9 cellular contexts compared by ENCODE assay signal in genomic region chr11:26297179-26297970, GRCh38. TPM values are rescaled to one million over a fixed set of nuclear protein-coding genes. Genes with fewer than 3 reads are reported as not detected.
DNase-seq lines count a peak whose midpoint lies in the region; ATAC-seq, FAIRE-seq and TF ChIP-seq lines count a peak whose summit lies in the region.
"Had no signal": no experiment of that assay in that cellular context is flagged by ENCODE, and none has a peak within 500 bp of the region (broad histone marks: within the 10 kb centered on the region; RNA-seq: fewer than 3 reads in every experiment).

No MANE protein-coding gene starts in this region.

- CTCF ChIA-PET in CD4-positive, alpha-beta T cell (lab: Charles Lee) = no interaction called here

- DNase-seq in CD4-positive, alpha-beta T cell = no peak
- DNase-seq in GM19239 (ENCODE audit: insufficient read length, low spot score) = peak; percentile 1
- DNase-seq in NCI-H526 (lab: John Stamatoyannopoulos, UW) = peak; percentile 46 to 83
- peak; percentile 87 to 88 for DNase-seq in cardiac fibroblast (ENCODE audit: low read depth in 2 of 2)
- DNase-seq in NK-92 (lab: John Stamatoyannopoulos, UW; ENCODE audit: unreplicated experiment) = no peak
- no peak for DNase-seq in OCI-M2 (lab: John Stamatoyannopoulos, UW; ENCODE audit: unreplicated experiment)

- POLR2A ChIA-PET in CD4-positive, alpha-beta T cell (lab: Charles Lee) = no interaction called here

- H3K9ac ChIP-seq in liver (ENCODE audit: low read depth in 1 of 2, low read length in 2 of 2) = no peak overlapping the region

- intact Hi-C loops in CD4-positive, alpha-beta T cell (cut with DNase I, micrococcal nuclease) = no loop called here

- no peaks in the 10 kb centered on the region for H3K4me1 Mint-ChIP-seq in CD4-positive, alpha-beta T cell (ENCODE audit: low read depth)
- H3K4me1 Mint-ChIP-seq: IgD-negative memory B cell had no signal

- ATAC-seq in CD4-positive, alpha-beta T cell (ENCODE audit: poor library complexity) = peak; percentile 39
- peak; percentile 96 for ATAC-seq in HG03342 (IDR thresholded peaks at IDR 0.05; ENCODE audit: unreplicated experiment)

- H3K27me3 Mint-ChIP-seq in CD4-positive, alpha-beta T cell = no peaks in the 10 kb centered on the region
- H3K27me3 Mint-ChIP-seq: IgD-negative memory B cell had no signal

- no peak overlapping the region for H3K27ac Mint-ChIP-seq in CD4-positive, alpha-beta T cell
- H3K27ac Mint-ChIP-seq: IgD-negative memory B cell had no signal

- no peak overlapping the region for H3K27ac ChIP-seq in CD4-positive, alpha-beta T cell (ENCODE audit: low read depth, low read length)
- no peak overlapping the region for H3K27ac ChIP-seq in liver (ENCODE audit: low read depth in 1 of 2, low read length in 2 of 2)

- WGBS in liver = 17% methylated on average over 5 of the region's 5 CpGs

- FAIRE-seq in GM19239 (lab: Jason Lieb, UNC) = peak; percentile 67

- H3K9me3 Mint-ChIP-seq in CD4-positive, alpha-beta T cell = no peaks in the 10 kb centered on the region
- H3K9me3 Mint-ChIP-seq: IgD-negative memory B cell had no signal

- H3K9me3 ChIP-seq in CD4-positive, alpha-beta T cell (ENCODE audit: control insufficient read depth, low read length) = no peaks in the 10 kb centered on the region
- no peaks in the 10 kb centered on the region for H3K9me3 ChIP-seq in liver (ENCODE audit: control insufficient read depth in 4 of 4, low read length in 3 of 4)

- no peak overlapping the region for H3K4me3 Mint-ChIP-seq in CD4-positive, alpha-beta T cell
- H3K4me3 Mint-ChIP-seq: IgD-negative memory B cell had no signal

- H3K36me3 Mint-ChIP-seq in CD4-positive, alpha-beta T cell (ENCODE audit: low read depth) = no peaks in the 10 kb centered on the region
- H3K36me3 Mint-ChIP-seq: IgD-negative memory B cell had no signal

- TF ChIP-seq CTCF in CD4-positive, alpha-beta T cell (IDR thresholded peaks at IDR 0.05) = no peak
- TF ChIP-seq CTCF in cardiac fibroblast (IDR thresholded peaks at IDR 0.05; ENCODE audit: low read depth, low read length) (peak; percentile 67), liver (IDR thresholded peaks at IDR 0.05; ENCODE audit: low read depth, low read length, missing input control) (peak; percentile 74)

- no peaks in the 10 kb centered on the region for H3K27me3 ChIP-seq in CD4-positive, alpha-beta T cell (ENCODE audit: control insufficient read depth, insufficient read depth, low read length)
- H3K27me3 ChIP-seq in liver (ENCODE audit: control insufficient read depth in 4 of 4, insufficient read depth in 4 of 4, low read length in 3 of 4) = no peaks in the 10 kb centered on the region

- H3K36me3 ChIP-seq in liver (ENCODE audit: control insufficient read depth in 4 of 4, insufficient read depth in 3 of 4, low read depth in 1 of 4, low read length in 3 of 4) = no peaks in the 10 kb centered on the region

- peak; percentile 78 to 85 for TF ChIP-seq RAD21 in liver (IDR thresholded peaks at IDR 0.05)

- H3K4me3 ChIP-seq in cardiac fibroblast (replicated peaks in 1 of 2; ENCODE audit: low read depth in 2 of 2, low read length in 2 of 2) = no peak overlapping the region
- no peak overlapping the region for H3K4me3 ChIP-seq in liver (ENCODE audit: low read depth in 1 of 3, low read length in 3 of 3)

- no peaks in the 10 kb centered on the region for H3K4me1 ChIP-seq in liver (ENCODE audit: control insufficient read depth in 4 of 4, insufficient read depth in 4 of 4, low read length in 3 of 4)

TF ChIP-seq in liver, 16 proteins besides CTCF, POLR2A, EP300 and RAD21:
- TF ChIP-seq SP1 (IDR thresholded peaks at IDR 0.05) (no peak), YY1 (IDR thresholded peaks at IDR 0.05) (no peak), ATF3 (IDR thresholded peaks at IDR 0.05) (no peak), FOXA1 (IDR thresholded peaks at IDR 0.05) (no peak), JUND (IDR thresholded peaks at IDR 0.05) (no peak), NR2F2 (IDR thresholded peaks at IDR 0.05) (no peak), HNF4A (conservative IDR thresholded peaks at IDR 0.05) (no peak)
- TF ChIP-seq, protein P1, sequence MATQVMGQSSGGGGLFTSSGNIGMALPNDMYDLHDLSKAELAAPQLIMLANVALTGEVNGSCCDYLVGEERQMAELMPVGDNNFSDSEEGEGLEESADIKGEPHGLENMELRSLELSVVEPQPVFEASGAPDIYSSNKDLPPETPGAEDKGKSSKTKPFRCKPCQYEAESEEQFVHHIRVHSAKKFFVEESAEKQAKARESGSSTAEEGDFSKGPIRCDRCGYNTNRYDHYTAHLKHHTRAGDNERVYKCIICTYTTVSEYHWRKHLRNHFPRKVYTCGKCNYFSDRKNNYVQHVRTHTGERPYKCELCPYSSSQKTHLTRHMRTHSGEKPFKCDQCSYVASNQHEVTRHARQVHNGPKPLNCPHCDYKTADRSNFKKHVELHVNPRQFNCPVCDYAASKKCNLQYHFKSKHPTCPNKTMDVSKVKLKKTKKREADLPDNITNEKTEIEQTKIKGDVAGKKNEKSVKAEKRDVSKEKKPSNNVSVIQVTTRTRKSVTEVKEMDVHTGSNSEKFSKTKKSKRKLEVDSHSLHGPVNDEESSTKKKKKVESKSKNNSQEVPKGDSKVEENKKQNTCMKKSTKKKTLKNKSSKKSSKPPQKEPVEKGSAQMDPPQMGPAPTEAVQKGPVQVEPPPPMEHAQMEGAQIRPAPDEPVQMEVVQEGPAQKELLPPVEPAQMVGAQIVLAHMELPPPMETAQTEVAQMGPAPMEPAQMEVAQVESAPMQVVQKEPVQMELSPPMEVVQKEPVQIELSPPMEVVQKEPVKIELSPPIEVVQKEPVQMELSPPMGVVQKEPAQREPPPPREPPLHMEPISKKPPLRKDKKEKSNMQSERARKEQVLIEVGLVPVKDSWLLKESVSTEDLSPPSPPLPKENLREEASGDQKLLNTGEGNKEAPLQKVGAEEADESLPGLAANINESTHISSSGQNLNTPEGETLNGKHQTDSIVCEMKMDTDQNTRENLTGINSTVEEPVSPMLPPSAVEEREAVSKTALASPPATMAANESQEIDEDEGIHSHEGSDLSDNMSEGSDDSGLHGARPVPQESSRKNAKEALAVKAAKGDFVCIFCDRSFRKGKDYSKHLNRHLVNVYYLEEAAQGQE (IDR thresholded peaks at IDR 0.05) = no peak
- TF ChIP-seq, protein P2, sequence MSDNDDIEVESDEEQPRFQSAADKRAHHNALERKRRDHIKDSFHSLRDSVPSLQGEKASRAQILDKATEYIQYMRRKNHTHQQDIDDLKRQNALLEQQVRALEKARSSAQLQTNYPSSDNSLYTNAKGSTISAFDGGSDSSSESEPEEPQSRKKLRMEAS (IDR thresholded peaks at IDR 0.05) = no peak

RNA-seq across cellular contexts. Expression of gene ANO3, which starts 34.6 kb away (rescaled TPM):
- not detected for total RNA-seq in CD4-positive, alpha-beta T cell
- total RNA-seq in liver = 1 to 10 TPM in 1 of 2 donors, under 1 TPM in 1; under 0.01 to 2.0 TPM
- under 1 TPM; 0.17 to 0.63 TPM for polyA plus RNA-seq in liver
- polyA plus RNA-seq: IgD-negative memory B cell had no signal

Comparison
In these comparisons a context has a peak if more than half of its experiments do, and no peak if none do; other contexts are left out.
1. DNase-seq: peak in GM19239 (single experiment), NCI-H526 (2 of 2) and cardiac fibroblast (2 of 2); none in CD4-positive, alpha-beta T cell (0 of 10), NK-92 (single experiment) and OCI-M2 (single experiment).